ENCODE assay signal across 12 cellular contexts in the genomic region with DNA sequence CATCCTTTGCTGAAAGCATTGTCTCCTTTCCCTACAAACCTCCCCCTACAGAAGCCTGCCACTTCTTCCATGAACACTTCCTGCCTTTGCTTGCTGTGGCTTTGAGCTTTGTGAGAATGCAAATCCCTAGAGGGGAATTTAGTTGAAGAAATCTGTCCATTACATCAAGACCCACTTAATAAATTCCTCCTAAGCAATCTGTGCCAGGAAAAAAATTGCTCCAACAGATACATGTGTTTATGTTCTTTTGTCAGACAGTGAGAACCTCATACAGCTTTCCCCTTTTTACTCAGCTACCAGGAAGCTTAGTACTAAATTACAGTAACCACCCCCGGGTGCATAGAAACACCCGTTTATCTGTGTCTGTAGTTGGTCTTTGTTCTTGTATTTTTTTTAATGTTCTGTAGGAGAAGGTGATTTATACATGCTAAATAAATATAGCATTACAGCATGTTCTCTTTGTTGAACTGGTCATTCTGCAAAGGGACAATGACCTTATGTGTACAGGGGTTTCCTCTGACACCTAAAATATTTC. TPM values are rescaled to one million over a fixed set of nuclear protein-coding genes. Genes with fewer than 3 reads are reported as not detected.
DNase-seq lines count a peak whose midpoint lies in the region; ATAC-seq and TF ChIP-seq lines count a peak whose summit lies in the region.
"Had no signal": no experiment of that assay in that cellular context is flagged by ENCODE, and none has a peak within 500 bp of the region (broad histone marks: within the 10 kb centered on the region; RNA-seq: fewer than 3 reads in every experiment).

No MANE protein-coding gene starts in this region.

- H3K4me1 ChIP-seq in ACC112 (ENCODE audit: control insufficient read depth, insufficient read depth, low read length, unreplicated experiment): peaks cover 26% of the 10 kb centered on the region

- H3K9me3 ChIP-seq in T-helper 17 cell (ENCODE audit: control insufficient read depth, low read length, poor library complexity, severe bottlenecking): no peaks in the 10 kb centered on the region

- H3K27ac Mint-ChIP-seq in T-helper 17 cell: peak overlapping the region; percentile 54
- H3K27ac Mint-ChIP-seq: HFFc6 had no signal

- TF ChIP-seq CTCF in C4-2B (conservative IDR thresholded peaks at IDR 0.05): no peak

- H3K27me3 Mint-ChIP-seq in T-helper 17 cell: peaks cover 28% of the 10 kb centered on the region

- H3K36me3 Mint-ChIP-seq in T-helper 17 cell (ENCODE audit: low read depth): peaks cover 6% of the 10 kb centered on the region

- DNase-seq in T-helper 17 cell (no peak), iris pigment epithelial cell (ENCODE audit: low read depth) (peak; percentile 30), medulla oblongata (ENCODE audit: extremely low spot score) (no peak), DMS53 treated with DMSO at 0.1 percent for 48 hours (lab: John Stamatoyannopoulos, UW; ENCODE audit: unreplicated experiment) (no peak), NCI-H748 treated with DMSO at 0.1 percent for 48 hours (lab: John Stamatoyannopoulos, UW) (no peak), KG1 (lab: John Stamatoyannopoulos, UW) (no peak)
- DNase-seq: activated CD4-positive, CD25-positive, alpha-beta regulatory T cell; HFFc6; NCI-H1930; small intestine had no signal

- H3K4me3 Mint-ChIP-seq in T-helper 17 cell: no peak overlapping the region
- H3K4me3 Mint-ChIP-seq: HFFc6 had no signal

- no peak overlapping the region for H2AFZ ChIP-seq in ACC112 (ENCODE audit: low read length, unreplicated experiment)

- H3K36me3 ChIP-seq in ACC112 (ENCODE audit: insufficient read depth, low read length): no peaks in the 10 kb centered on the region

- no peaks in the 10 kb centered on the region for H3K79me2 ChIP-seq in ACC112 (ENCODE audit: control insufficient read depth, insufficient read depth, low read length, unreplicated experiment)

- no peak overlapping the region for H3K4me3 ChIP-seq in ACC112 (ENCODE audit: low read depth, low read length)

- H3K27me3 ChIP-seq in ACC112 (ENCODE audit: insufficient read depth, low read length): no peaks in the 10 kb centered on the region

- no peaks in the 10 kb centered on the region for H3K4me1 Mint-ChIP-seq in T-helper 17 cell

- peak overlapping the region; percentile 61 for H3K27ac ChIP-seq in ACC112 (ENCODE audit: low read depth, low read length)
- H3K27ac ChIP-seq in C4-2B: peak overlapping the region; percentile 93; the same call in 1 of the 2 replicates

- ATAC-seq in T-helper 17 cell: no peak

RNA-seq across cellular contexts. Expression of gene SH3TC2, which starts 43.9 kb away (rescaled TPM):
- total RNA-seq in T-helper 17 cell: 1 to 10 TPM in 1 of 2 donors, under 1 TPM in 1; 0.72 to 5.6 TPM
